8 cellular contexts compared by ENCODE assay signal in genomic region chr16:69150146-69150865, GRCh38. TPM values are rescaled to one million over a fixed set of nuclear protein-coding genes. Genes with fewer than 3 reads are reported as not detected.
DNase-seq lines count a peak whose midpoint lies in the region; ATAC-seq, FAIRE-seq and TF ChIP-seq lines count a peak whose summit lies in the region.

No MANE protein-coding gene starts in this region.

- DNase-seq in KBM-7, result peak; percentile 84
- peak; percentile 59 for DNase-seq in RCC 7860 (ENCODE audit: low spot score)
- peak; percentile 45 for DNase-seq in astrocyte (ENCODE audit: low read depth)
- DNase-seq in left cardiac atrium, result no peak
- DNase-seq in retina, result peak; percentile 63

- H3K9me3 ChIP-seq in DOHH2 (ENCODE audit: control insufficient read depth, insufficient read depth, low read length), result no peaks in the 10 kb centered on the region
- H3K9me3 ChIP-seq in astrocyte (ENCODE audit: insufficient read depth, low read depth, low read length), result no peaks in the 10 kb centered on the region

- H3K9me2 ChIP-seq in DOHH2 (replicated peaks; ENCODE audit: control insufficient read depth, low read length), result no peaks in the 10 kb centered on the region

- H3K4me1 ChIP-seq in DOHH2 (ENCODE audit: control insufficient read depth, low read length) (no peaks in the 10 kb centered on the region), astrocyte (ENCODE audit: insufficient read depth, low read length) (no peaks in the 10 kb centered on the region)

- no peak overlapping the region for H3K27ac ChIP-seq in DOHH2 (ENCODE audit: low read depth, low read length)
- no peak overlapping the region for H3K27ac ChIP-seq in astrocyte (ENCODE audit: low read depth, low read length)

- peaks cover 12% of the 10 kb centered on the region for H3F3A ChIP-seq in DOHH2 (ENCODE audit: control insufficient read depth, insufficient read depth)

- H3K27me3 Mint-ChIP-seq in astrocyte (ENCODE audit: low read depth, unreplicated experiment), result no peaks in the 10 kb centered on the region

- ATAC-seq in left cardiac atrium, result peak; percentile 87 to 91
- ATAC-seq in GM18505 (IDR thresholded peaks at IDR 0.05; ENCODE audit: unreplicated experiment), result no peak
- no peak for ATAC-seq in HG03520 (IDR thresholded peaks at IDR 0.05; ENCODE audit: unreplicated experiment)

- H3K4me2 ChIP-seq in DOHH2 (ENCODE audit: low read length), result no peak overlapping the region
- no peak overlapping the region for H3K4me2 ChIP-seq in astrocyte (ENCODE audit: low read length)

- peaks cover 9% of the 10 kb centered on the region for H3K36me3 Mint-ChIP-seq in astrocyte (ENCODE audit: low read depth, unreplicated experiment)

- FAIRE-seq in RCC 7860 (lab: Jason Lieb, UNC), result peak; percentile 75
- FAIRE-seq in astrocyte (lab: Jason Lieb, UNC), result peak; percentile 72

- H3K4me1 Mint-ChIP-seq in astrocyte (ENCODE audit: low read depth, unreplicated experiment), result no peaks in the 10 kb centered on the region

- no peak overlapping the region for H3K27ac Mint-ChIP-seq in astrocyte (ENCODE audit: unreplicated experiment)

- peak; percentile 91 for TF ChIP-seq CTCF in DOHH2 (IDR thresholded peaks at IDR 0.05; ENCODE audit: low read depth, low read length, poor library complexity, severe bottlenecking)
- peak; percentile 80 for TF ChIP-seq CTCF in astrocyte (IDR thresholded peaks at IDR 0.05; ENCODE audit: insufficient read depth, low read depth, low read length)

- intact Hi-C loops in left cardiac atrium (cut with DNase I), result loop anchor here (1.0 to 5.0 kb wide), 2 partner anchors 132 to 137 kb away; no protein-coding TSS in a partner anchor

- H3K9ac ChIP-seq in astrocyte (ENCODE audit: low read length), result no peak overlapping the region

- TF ChIP-seq POLR2A in GM18505 (IDR thresholded peaks at IDR 0.05; ENCODE audit: borderline replicate concordance, extremely low read depth, insufficient read depth, insufficient read length), result no peak

- H3K79me2 ChIP-seq in DOHH2 (ENCODE audit: control insufficient read depth, low read length), result peaks cover 29% of the 10 kb centered on the region
- H3K79me2 ChIP-seq in astrocyte (ENCODE audit: insufficient read depth, low read length), result peaks cover 16% of the 10 kb centered on the region

- H4K20me1 ChIP-seq in DOHH2 (ENCODE audit: control insufficient read depth, insufficient read depth, low read depth, low read length), result peaks cover 8% of the 10 kb centered on the region; the same call in 1 of the 2 replicates
- H4K20me1 ChIP-seq in astrocyte (ENCODE audit: insufficient read depth, low read length), result peaks cover 30% of the 10 kb centered on the region

- H3K4me3 ChIP-seq in DOHH2 (ENCODE audit: low read length) (no peak overlapping the region), astrocyte (ENCODE audit: insufficient read depth, low read depth, low read length) (no peak overlapping the region)

- peak overlapping the region; percentile 14 for H3K4me3 Mint-ChIP-seq in astrocyte (ENCODE audit: unreplicated experiment)

- H3K27me3 ChIP-seq in DOHH2 (ENCODE audit: control insufficient read depth, low read length), result no peaks in the 10 kb centered on the region
- H3K27me3 ChIP-seq in astrocyte (ENCODE audit: insufficient read depth, low read length), result no peaks in the 10 kb centered on the region

- H3K9me3 Mint-ChIP-seq in astrocyte (ENCODE audit: unreplicated experiment), result no peaks in the 10 kb centered on the region

- H3K36me3 ChIP-seq in DOHH2 (ENCODE audit: control insufficient read depth, low read length) (peaks cover 78% of the 10 kb centered on the region), astrocyte (ENCODE audit: insufficient read depth, low read length) (peaks cover 44% of the 10 kb centered on the region)

- in situ Hi-C loops in KBM-7 (cut with MboI; ENCODE audit: low pct_unique_long_range_greater_than_20kb, low sequenced_read_pairs), result no loop called here

- H2AFZ ChIP-seq in astrocyte (ENCODE audit: low read depth, low read length), result no peak overlapping the region

RNA-seq across cellular contexts. Expression of gene UTP4, which starts 17.9 kb away (rescaled TPM):
- 68.1 and 69.4 TPM in 2 replicates for total RNA-seq in astrocyte
- total RNA-seq in left cardiac atrium, result 10 to 100 TPM; 26.6 to 32.9 TPM

RNA-seq across cellular contexts. Expression of gene CHTF8, which starts 17.9 kb away (rescaled TPM):
- total RNA-seq in astrocyte (86.4 and 89.2 TPM in 2 replicates), left cardiac atrium (10 to 100 TPM; 52.9 to 56.7 TPM)

RNA-seq across cellular contexts. Expression of gene SNTB2, which starts 36.7 kb away (rescaled TPM):
- 30.4 and 31.7 TPM in 2 replicates for total RNA-seq in astrocyte
- total RNA-seq in left cardiac atrium, result 10 to 100 TPM; 22.7 to 27.8 TPM

RNA-seq across cellular contexts. Expression of gene HAS3, which starts 44.9 kb away (rescaled TPM):
- total RNA-seq in astrocyte (1.7 and 2.0 TPM in 2 replicates), left cardiac atrium (under 1 TPM; 0.44 TPM)

Comparison
In these comparisons a context has a peak if more than half of its experiments do, and no peak if none do; other contexts are left out.
1. ATAC-seq: peak in left cardiac atrium (2 of 2); none in GM18505 (single experiment) and HG03520 (single experiment).